In genomic region chr6:90502866-90503407, GRCh38 we compare ENCODE assay signal across 1 cellular context.
TF ChIP-seq lines count a peak whose summit lies in the region.

No MANE protein-coding gene starts in this region.

TF ChIP-seq in GM23338, 12 proteins besides CTCF, POLR2A, EP300 and RAD21 (continued from another document):
- TF ChIP-seq, protein P1, sequence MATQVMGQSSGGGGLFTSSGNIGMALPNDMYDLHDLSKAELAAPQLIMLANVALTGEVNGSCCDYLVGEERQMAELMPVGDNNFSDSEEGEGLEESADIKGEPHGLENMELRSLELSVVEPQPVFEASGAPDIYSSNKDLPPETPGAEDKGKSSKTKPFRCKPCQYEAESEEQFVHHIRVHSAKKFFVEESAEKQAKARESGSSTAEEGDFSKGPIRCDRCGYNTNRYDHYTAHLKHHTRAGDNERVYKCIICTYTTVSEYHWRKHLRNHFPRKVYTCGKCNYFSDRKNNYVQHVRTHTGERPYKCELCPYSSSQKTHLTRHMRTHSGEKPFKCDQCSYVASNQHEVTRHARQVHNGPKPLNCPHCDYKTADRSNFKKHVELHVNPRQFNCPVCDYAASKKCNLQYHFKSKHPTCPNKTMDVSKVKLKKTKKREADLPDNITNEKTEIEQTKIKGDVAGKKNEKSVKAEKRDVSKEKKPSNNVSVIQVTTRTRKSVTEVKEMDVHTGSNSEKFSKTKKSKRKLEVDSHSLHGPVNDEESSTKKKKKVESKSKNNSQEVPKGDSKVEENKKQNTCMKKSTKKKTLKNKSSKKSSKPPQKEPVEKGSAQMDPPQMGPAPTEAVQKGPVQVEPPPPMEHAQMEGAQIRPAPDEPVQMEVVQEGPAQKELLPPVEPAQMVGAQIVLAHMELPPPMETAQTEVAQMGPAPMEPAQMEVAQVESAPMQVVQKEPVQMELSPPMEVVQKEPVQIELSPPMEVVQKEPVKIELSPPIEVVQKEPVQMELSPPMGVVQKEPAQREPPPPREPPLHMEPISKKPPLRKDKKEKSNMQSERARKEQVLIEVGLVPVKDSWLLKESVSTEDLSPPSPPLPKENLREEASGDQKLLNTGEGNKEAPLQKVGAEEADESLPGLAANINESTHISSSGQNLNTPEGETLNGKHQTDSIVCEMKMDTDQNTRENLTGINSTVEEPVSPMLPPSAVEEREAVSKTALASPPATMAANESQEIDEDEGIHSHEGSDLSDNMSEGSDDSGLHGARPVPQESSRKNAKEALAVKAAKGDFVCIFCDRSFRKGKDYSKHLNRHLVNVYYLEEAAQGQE (IDR thresholded peaks at IDR 0.05; ENCODE audit: unreplicated experiment), result no peak
- no peak for TF ChIP-seq JUNB (IDR thresholded peaks at IDR 0.05; ENCODE audit: unreplicated experiment)
- TF ChIP-seq POLR2AphosphoS5 (IDR thresholded peaks at IDR 0.05; ENCODE audit: low read depth), result no peak
- no peak for TF ChIP-seq EZH2phosphoT487 (IDR thresholded peaks at IDR 0.05; ENCODE audit: unreplicated experiment)
